Comparison of ENCODE assay signal across 11 cellular contexts in the genomic region with DNA sequence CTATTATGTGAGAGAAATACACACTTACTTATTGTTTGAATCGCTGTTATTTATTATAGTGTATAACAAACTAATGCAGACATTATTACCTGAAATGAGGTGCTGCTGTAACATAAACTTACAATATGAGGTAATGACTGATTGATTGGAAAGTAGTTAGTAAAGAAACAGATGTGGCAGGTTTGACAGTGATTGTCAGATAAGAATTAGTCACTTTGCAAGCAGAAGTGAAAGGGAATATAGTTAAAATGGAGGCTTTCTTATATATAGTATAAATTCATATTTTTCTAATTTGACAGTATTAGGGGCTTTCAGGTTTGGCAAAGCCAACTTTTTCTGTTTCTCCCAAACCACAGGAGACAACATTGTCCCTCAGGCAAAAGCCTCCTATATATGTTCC.
"Had no signal": no experiment of that assay in that cellular context is flagged by ENCODE, and none has a peak within 500 bp of the region (broad histone marks: within the 10 kb centered on the region; RNA-seq: fewer than 3 reads in every experiment).

No MANE protein-coding gene starts in this region.

- H3K4me1 Mint-ChIP-seq: memory B cell, natural killer cell had no signal

- ATAC-seq: effector memory CD8-positive, alpha-beta T cell; gastroesophageal sphincter; natural killer cell had no signal

- H3K27ac Mint-ChIP-seq: dendritic cell treated with granulocyte-macrophage colony-stimulating factor and Interleukin-4, amounts not matched to agents 40 ng/mL and 50 ng/mL, for 4 days; effector memory CD8-positive, alpha-beta T cell; memory B cell; natural killer cell had no signal

- H3K4me3 Mint-ChIP-seq: dendritic cell treated with granulocyte-macrophage colony-stimulating factor and Interleukin-4, amounts not matched to agents 40 ng/mL and 50 ng/mL, for 4 days; effector memory CD8-positive, alpha-beta T cell; memory B cell; natural killer cell had no signal

- H3K27me3 Mint-ChIP-seq: dendritic cell treated with granulocyte-macrophage colony-stimulating factor and Interleukin-4, amounts not matched to agents 40 ng/mL and 50 ng/mL, for 4 days; memory B cell had no signal

- H3K36me3 Mint-ChIP-seq: memory B cell, natural killer cell had no signal

- DNase-seq: activated naive CD4-positive, alpha-beta T cell; brain microvascular endothelial cell; effector memory CD8-positive, alpha-beta T cell; kidney; left ventricle myocardium inferior; natural killer cell; T-helper 9 cell; tibial artery had no signal

- H3K9me3 Mint-ChIP-seq: dendritic cell treated with granulocyte-macrophage colony-stimulating factor and Interleukin-4, amounts not matched to agents 40 ng/mL and 50 ng/mL, for 4 days; effector memory CD8-positive, alpha-beta T cell; memory B cell; natural killer cell had no signal
